Comparison of ENCODE assay signal across 1 cellular context in genomic region chr2:42493885-42494433, GRCh38.
TF ChIP-seq lines count a peak whose summit lies in the region.

Gene KCNG3 (minus strand): TSS chr2:42493982. CDS start chr2:42493501, 481 bp downstream.

TF ChIP-seq in HepG2, 621 proteins besides CTCF, POLR2A, EP300 and RAD21 (continued from another document and continues in another):
- TF ChIP-seq CEBPZ (IDR thresholded peaks at IDR 0.05; ENCODE audit: low read length) (no peak), KDM5B (CRISPR knock-in tag; IDR thresholded peaks at IDR 0.05; ENCODE audit: borderline replicate concordance) (no peak), FOXC1 (CRISPR knock-in tag; IDR thresholded peaks at IDR 0.05; ENCODE audit: borderline replicate concordance) (peak; percentile 71; the same call in 1 of the 2 replicates), PATZ1 (CRISPR knock-in tag; IDR thresholded peaks at IDR 0.05) (peak; percentile 80), ZNF3 (CRISPR knock-in tag; IDR thresholded peaks at IDR 0.05) (no peak), DR1 (CRISPR knock-in tag; IDR thresholded peaks at IDR 0.05) (no peak; the same call in none of the 2 replicates), HMG20A (CRISPR knock-in tag; IDR thresholded peaks at IDR 0.05; ENCODE audit: borderline replicate concordance) (no peak), MXI1 (IDR thresholded peaks at IDR 0.05; ENCODE audit: borderline replicate concordance, low read depth, low read length) (peak; percentile 13; the same call in 1 of the 3 replicates), MIER3 (CRISPR knock-in tag; IDR thresholded peaks at IDR 0.05; ENCODE audit: borderline replicate concordance) (no peak), ZNF782 (CRISPR knock-in tag; IDR thresholded peaks at IDR 0.05; ENCODE audit: borderline replicate concordance) (no peak), GFI1 (CRISPR knock-in tag; IDR thresholded peaks at IDR 0.05; ENCODE audit: borderline replicate concordance) (peak; percentile 8; the same call in 1 of the 2 replicates), TBL1XR1 (IDR thresholded peaks at IDR 0.05; ENCODE audit: borderline replicate concordance, low read length, partially characterized antibody) (no peak), TFE3 (CRISPR knock-in tag; IDR thresholded peaks at IDR 0.05) (peak; percentile 54; the same call in 1 of the 2 replicates), ZNF615 (CRISPR knock-in tag; IDR thresholded peaks at IDR 0.05; ENCODE audit: borderline replicate concordance) (no peak), ZSCAN21 (CRISPR knock-in tag; IDR thresholded peaks at IDR 0.05; ENCODE audit: borderline replicate concordance) (peak; percentile 36; the same call in 1 of the 2 replicates), ZNF878 (CRISPR knock-in tag; IDR thresholded peaks at IDR 0.05) (peak; percentile 43; the same call in 1 of the 2 replicates), PTBP1 (IDR thresholded peaks at IDR 0.05; ENCODE audit: low read depth, low read length, poor library complexity, severe bottlenecking) (no peak), NR2F1 (CRISPR knock-in tag; IDR thresholded peaks at IDR 0.05) (no peak), SOX5 (CRISPR knock-in tag; IDR thresholded peaks at IDR 0.05; ENCODE audit: borderline replicate concordance) (peak; percentile 29; the same call in 1 of the 2 replicates), ZNF142 (CRISPR knock-in tag; IDR thresholded peaks at IDR 0.05) (peak; percentile 75), ZNF503 (CRISPR knock-in tag; IDR thresholded peaks at IDR 0.05) (no peak), ZBTB2 (CRISPR knock-in tag; IDR thresholded peaks at IDR 0.05; ENCODE audit: low read depth) (peak; percentile 63; the same call in 1 of the 2 replicates), LBX2 (CRISPR knock-in tag; IDR thresholded peaks at IDR 0.05; ENCODE audit: borderline replicate concordance) (peak; percentile 48; the same call in 1 of the 2 replicates), MXD1 (CRISPR knock-in tag; IDR thresholded peaks at IDR 0.05) (peak; percentile 36; the same call in 1 of the 2 replicates), ZNF766 (CRISPR knock-in tag; IDR thresholded peaks at IDR 0.05; ENCODE audit: borderline replicate concordance) (peak; percentile 39), ZNF576 (CRISPR knock-in tag; IDR thresholded peaks at IDR 0.05) (0 out of 2 replicates have a peak, but pooled peaks have one; percentile 49), ZNF574 (CRISPR knock-in tag; IDR thresholded peaks at IDR 0.05) (peak; percentile 28; the same call in 1 of the 2 replicates), SPEN (CRISPR knock-in tag; IDR thresholded peaks at IDR 0.05; ENCODE audit: low read depth) (peak; percentile 71), CBFB (CRISPR knock-in tag; IDR thresholded peaks at IDR 0.05) (peak; percentile 31; the same call in 1 of the 2 replicates), ZNF639 (CRISPR knock-in tag; conservative IDR thresholded peaks at IDR 0.05) (peak; percentile 88; the same call in 1 of the 2 replicates)
